Comparison of ENCODE assay signal across 17 cellular contexts in genomic region chr17:58387834-58388233, GRCh38. TPM values are rescaled to one million over a fixed set of nuclear protein-coding genes. Genes with fewer than 3 reads are reported as not detected.
A peak's percentile ranks its signal among the peaks of the same experiment; 100 is the strongest.
DNase-seq lines count a peak whose midpoint lies in the region; ATAC-seq, FAIRE-seq and TF ChIP-seq lines count a peak whose summit lies in the region.
"Had no signal": no experiment of that assay in that cellular context is flagged by ENCODE, and none has a peak within 500 bp of the region (broad histone marks: within the 10 kb centered on the region; RNA-seq: fewer than 3 reads in every experiment).

No MANE protein-coding gene starts in this region.

- H3K27me3 ChIP-seq in HCT116 (ENCODE audit: insufficient read depth, low read length) (no peaks in the 10 kb centered on the region), small intestine (ENCODE audit: control insufficient read depth in 2 of 2, insufficient read depth in 2 of 2, low read length in 2 of 2) (no peaks in the 10 kb centered on the region)
- H3K27me3 ChIP-seq: vagina had no signal

- peak overlapping the region in 1 of 2 experiments; percentile 4; a peak in 1 of 4 replicates for H3K4me3 ChIP-seq in HCT116 (replicated peaks in 1 of 2; ENCODE audit: low read depth in 1 of 2, low read length in 2 of 2)
- H3K4me3 ChIP-seq in small intestine (ENCODE audit: low read depth in 1 of 2, low read length in 2 of 2): no peak overlapping the region
- H3K4me3 ChIP-seq: sigmoid colon, vagina had no signal

- no peak overlapping the region for H3K27ac Mint-ChIP-seq in activated T-cell treated with anti-CD3 and anti-CD28 coated beads, Interleukin-2, amount 50 U/mL, for 24 hours
- no peak overlapping the region for H3K27ac Mint-ChIP-seq in glutamatergic neuron (ENCODE audit: unreplicated experiment)
- H3K27ac Mint-ChIP-seq: activated naive CD4-positive, alpha-beta T cell treated with anti-CD3 and anti-CD28 coated beads, Interleukin-2, amount 50 U/mL, for 24 hours; IgD-negative memory B cell had no signal

- no peaks in the 10 kb centered on the region for H3K36me3 Mint-ChIP-seq in activated T-cell treated with anti-CD3 and anti-CD28 coated beads, Interleukin-2, amount 50 U/mL, for 24 hours (ENCODE audit: low read depth)
- no peaks in the 10 kb centered on the region for H3K36me3 Mint-ChIP-seq in glutamatergic neuron (ENCODE audit: unreplicated experiment)
- H3K36me3 Mint-ChIP-seq: activated naive CD4-positive, alpha-beta T cell treated with anti-CD3 and anti-CD28 coated beads, Interleukin-2, amount 50 U/mL, for 24 hours had no signal

- no peak; the same call in 1 of the 2 replicates for ATAC-seq in HCT116
- ATAC-seq: SK-N-SH treated with all-trans-retinoic acid at 6 μM for 48 hours had no signal

- RAD21 ChIA-PET in HCT116 (lab: Charles Lee; ENCODE audit: low non-redundant PET in 1 of 2, low total read pairs in 2 of 2, uncharacterized antibody in 2 of 2, unreplicated experiment in 2 of 2): interaction anchor here in 1 of 2 experiments (1.0 kb wide), 1 partner anchor 30 kb away, joined by 3 read pairs; the partner anchor contains the start of gene RNF43

- peak overlapping the region; percentile 70 for H3K4me2 ChIP-seq in HCT116 (ENCODE audit: low read length)

- H3K9me2 ChIP-seq in HCT116 (ENCODE audit: insufficient read depth): no peaks in the 10 kb centered on the region

- TF ChIP-seq CTCF in HCT116 (IDR thresholded peaks at IDR 0.05 in 2 of 3, conservative IDR thresholded peaks at IDR 0.05 in 1 of 3; ENCODE audit: borderline replicate concordance in 1 of 3, insufficient read depth in 1 of 3, low read depth in 2 of 3, low read length in 2 of 3) (no peak), VCaP (conservative IDR thresholded peaks at IDR 0.05) (no peak), glutamatergic neuron (IDR thresholded peaks at IDR 0.05; ENCODE audit: partially characterized antibody, unreplicated experiment) (no peak)

- no peaks in the 10 kb centered on the region for H3K9me3 Mint-ChIP-seq in activated T-cell treated with anti-CD3 and anti-CD28 coated beads, Interleukin-2, amount 50 U/mL, for 24 hours
- H3K9me3 Mint-ChIP-seq in glutamatergic neuron (ENCODE audit: unreplicated experiment): no peaks in the 10 kb centered on the region
- H3K9me3 Mint-ChIP-seq: activated naive CD4-positive, alpha-beta T cell treated with anti-CD3 and anti-CD28 coated beads, Interleukin-2, amount 50 U/mL, for 24 hours; IgD-negative memory B cell had no signal

- 22 to 55% (median 39%) methylated on average over 1 of the region's 1 CpG for WGBS in small intestine, 3 donors

- CTCF ChIA-PET in HCT116 (lab: Charles Lee): interaction anchor here (1.0 to 1.7 kb wide), 2 partner anchors 29 to 70 kb away, joined by 3 to 12 read pairs; partner anchors contain the start of gene RNF43

- H3K79me2 ChIP-seq in HCT116 (ENCODE audit: insufficient read depth, low read length): peaks cover 98% of the 10 kb centered on the region

- peaks cover 19% of the 10 kb centered on the region for H3K4me1 Mint-ChIP-seq in activated T-cell treated with anti-CD3 and anti-CD28 coated beads, Interleukin-2, amount 50 U/mL, for 24 hours (ENCODE audit: low read depth)
- H3K4me1 Mint-ChIP-seq in glutamatergic neuron (ENCODE audit: low read depth, unreplicated experiment): no peaks in the 10 kb centered on the region

- H3K9me3 ChIP-seq in HCT116 (ENCODE audit: control insufficient read depth in 1 of 2, insufficient read depth in 1 of 2, low read depth in 1 of 2, low read length in 2 of 2): no peaks in the 10 kb centered on the region
- no peaks in the 10 kb centered on the region for H3K9me3 ChIP-seq in small intestine (ENCODE audit: control insufficient read depth, low read depth)
- H3K9me3 ChIP-seq: sigmoid colon, vagina had no signal

- FAIRE-seq in small intestine (lab: Jason Lieb, UNC): no peak

- peaks cover 86 to 100% of the 10 kb centered on the region in 2 experiments for H3K4me1 ChIP-seq in HCT116 (ENCODE audit: control insufficient read depth in 1 of 2, insufficient read depth in 2 of 2, low read length in 2 of 2)
- peaks cover 0 to 17% of the 10 kb centered on the region in 2 donors for H3K4me1 ChIP-seq in small intestine (ENCODE audit: control insufficient read depth in 2 of 2, insufficient read depth in 1 of 2, low read depth in 1 of 2, low read length in 1 of 2)
- H3K4me1 ChIP-seq: sigmoid colon had no signal

- no peaks in the 10 kb centered on the region for H4K20me1 ChIP-seq in HCT116 (ENCODE audit: insufficient read depth)

- TF ChIP-seq RAD21 in HCT116 (IDR thresholded peaks at IDR 0.05; ENCODE audit: low read depth): no peak

- no TSS peak for BruUV-seq in HCT116 (replicated peaks; lab: Mats Ljungman, UMichigan)

- peak; percentile 24 for DNase-seq in activated T-cell treated with anti-CD3 and anti-CD28 coated beads for 48 hours (ENCODE audit: low read depth)
- DNase-seq in activated T-cell treated with anti-CD3 and anti-CD28 coated beads, Interleukin-2, amount 50 U/mL, for 24 hours: no peak
- DNase-seq in HCT116 (ENCODE audit: low read depth, low spot score): peak; percentile 70
- DNase-seq in small intestine: peak; percentile 90
- DNase-seq in hippocampal formation (lab: John Stamatoyannopoulos, UW): no peak
- DNase-seq in glutamatergic neuron: no peak
- DNase-seq in NCI-H345 treated with DMSO at 0.1 percent for 48 hours (lab: John Stamatoyannopoulos, UW; ENCODE audit: unreplicated experiment): no peak
- DNase-seq: COR-L47; NCI-H1694; NCI-H446 treated with DMSO at 0.1 percent for 48 hours; sigmoid colon; stimulated activated CD4-positive, alpha-beta T cell treated with anti-CD3 and anti-CD28 coated beads, Interleukin-4, amount 100 ng/mL, for 24 hours had no signal

- intact Hi-C loops in HCT116 (cut with micrococcal nuclease): no loop called here

- H3K27ac ChIP-seq in HCT116 (ENCODE audit: low read depth, low read length) (peak overlapping the region; percentile 55), VCaP (peak overlapping the region; percentile 90), small intestine (ENCODE audit: low read depth in 1 of 2, low read length in 1 of 2) (peak overlapping the region in 1 of 2 donors; percentile 61)
- H3K27ac ChIP-seq: sigmoid colon, vagina had no signal

- H2AFZ ChIP-seq in HCT116 (ENCODE audit: low read depth, low read length, poor library complexity, severe bottlenecking): no peak overlapping the region

- H3K36me3 ChIP-seq in HCT116 (ENCODE audit: control insufficient read depth in 1 of 2, insufficient read depth in 2 of 2, low read length in 2 of 2) (peaks cover 0 to 4% of the 10 kb centered on the region in 2 experiments; a peak in 2 of 4 replicates), small intestine (ENCODE audit: control insufficient read depth in 2 of 2, insufficient read depth in 2 of 2, low read length in 2 of 2) (no peaks in the 10 kb centered on the region)
- H3K36me3 ChIP-seq: sigmoid colon, vagina had no signal

- POLR2A ChIA-PET in HCT116 (lab: Charles Lee): interaction anchor here (1.7 kb wide), 1 partner anchor 36 kb away, joined by 5 read pairs; the partner anchor contains the start of gene SUPT4H1

- H3K4me3 Mint-ChIP-seq in activated T-cell treated with anti-CD3 and anti-CD28 coated beads, Interleukin-2, amount 50 U/mL, for 24 hours: no peak overlapping the region
- no peak overlapping the region for H3K4me3 Mint-ChIP-seq in glutamatergic neuron (ENCODE audit: unreplicated experiment)
- H3K4me3 Mint-ChIP-seq: activated naive CD4-positive, alpha-beta T cell treated with anti-CD3 and anti-CD28 coated beads, Interleukin-2, amount 50 U/mL, for 24 hours; IgD-negative memory B cell had no signal

- no peak for TF ChIP-seq POLR2A in HCT116 (IDR thresholded peaks at IDR 0.05; ENCODE audit: borderline replicate concordance, extremely low read depth, insufficient read depth, insufficient read length)

- H3K27me3 Mint-ChIP-seq in activated T-cell treated with anti-CD3 and anti-CD28 coated beads, Interleukin-2, amount 50 U/mL, for 24 hours: no peaks in the 10 kb centered on the region
- no peaks in the 10 kb centered on the region for H3K27me3 Mint-ChIP-seq in glutamatergic neuron (ENCODE audit: unreplicated experiment)
- H3K27me3 Mint-ChIP-seq: activated naive CD4-positive, alpha-beta T cell treated with anti-CD3 and anti-CD28 coated beads, Interleukin-2, amount 50 U/mL, for 24 hours; IgD-negative memory B cell had no signal

- H3K9ac ChIP-seq in HCT116 (ENCODE audit: low read length): no peak overlapping the region; the same call in 1 of the 2 replicates

TF ChIP-seq in HCT116, 20 proteins besides CTCF, POLR2A, EP300 and RAD21:
- TF ChIP-seq MAX (IDR thresholded peaks at IDR 0.05): peak; percentile 53; the same call in 1 of the 2 replicates
- TF ChIP-seq SP1 (IDR thresholded peaks at IDR 0.05; ENCODE audit: low read depth): peak; percentile 84
- TF ChIP-seq ELF1 (IDR thresholded peaks at IDR 0.05; ENCODE audit: borderline replicate concordance, low read depth): no peak
- TF ChIP-seq FOSL1 (IDR thresholded peaks at IDR 0.05; ENCODE audit: low read depth): peak; percentile 73
- peak; percentile 82 for TF ChIP-seq JUND (IDR thresholded peaks at IDR 0.05)
- TF ChIP-seq CEBPB (IDR thresholded peaks at IDR 0.05; ENCODE audit: low read depth): peak; percentile 71
- peak; percentile 36; the same call in 1 of the 2 replicates for TF ChIP-seq POLR2AphosphoS5 (IDR thresholded peaks at IDR 0.05; ENCODE audit: low read depth, low read length)
- no peak for TF ChIP-seq TCF7L2 (IDR thresholded peaks at IDR 0.05; ENCODE audit: borderline replicate concordance, extremely low read depth, insufficient read depth, insufficient read length)

RNA-seq across cellular contexts. Expression of gene RNF43, which starts 29.5 kb away (rescaled TPM):
- total RNA-seq in HCT116 (2021; ENCODE audit: unreplicated experiment) (42.2 TPM), glutamatergic neuron (ENCODE audit: unreplicated experiment) (not detected)
- polyA plus RNA-seq in HCT116 (2012): 21.7 and 27.6 TPM in 2 replicates
- 10 to 100 TPM in 1 of 3 donors, 1 to 10 TPM in 2; 3.5 to 25.8 (median 5.6) TPM for polyA plus RNA-seq in small intestine

RNA-seq across cellular contexts. Expression of gene SUPT4H1, which starts 35.8 kb away (rescaled TPM):
- total RNA-seq in HCT116 (2021; ENCODE audit: unreplicated experiment): 118 TPM
- polyA plus RNA-seq in HCT116 (2012): 121 and 141 TPM in 2 replicates
- 10 to 100 TPM; 70.3 to 79.8 (median 79.6) TPM for polyA plus RNA-seq in small intestine
- 82.1 TPM for total RNA-seq in glutamatergic neuron (ENCODE audit: unreplicated experiment)

RNA-seq across cellular contexts. Expression of gene TSPOAP1, which starts 59.2 kb away (rescaled TPM):
- total RNA-seq in HCT116 (2021; ENCODE audit: unreplicated experiment) (0.27 TPM), glutamatergic neuron (ENCODE audit: unreplicated experiment) (39.7 TPM)
- polyA plus RNA-seq in HCT116 (2012): 0.05 TPM in 1 of 2 replicates, not detected in the other
- 1 to 10 TPM in 2 of 3 donors, under 1 TPM in 1; 0.89 to 3.1 (median 2.2) TPM for polyA plus RNA-seq in small intestine

Comparison
In these comparisons a context has a peak if more than half of its experiments do, and no peak if none do; other contexts are left out.
1. DNase-seq: peak in activated T-cell treated with anti-CD3 and anti-CD28 coated beads for 48 hours (single experiment), HCT116 (single experiment) and small intestine (single experiment); none in activated T-cell treated with anti-CD3 and anti-CD28 coated beads, Interleukin-2, amount 50 U/mL, for 24 hours (single experiment), hippocampal formation (0 of 2), glutamatergic neuron (single experiment) and NCI-H345 treated with DMSO at 0.1 percent for 48 hours (single experiment).
2. RNA of gene RNF43, which starts 29.5 kb away (total RNA-seq): 42.2 TPM in HCT116 (single experiment); not detected in glutamatergic neuron (single experiment); every median in the first group is over 10 times any median in the second.
3. RNA of gene TSPOAP1, which starts 59.2 kb away (total RNA-seq): 39.7 TPM in glutamatergic neuron (single experiment); 0.27 TPM in HCT116 (single experiment); every median in the first group is over 10 times any median in the second.